9 cellular contexts compared by ENCODE assay signal in genomic region chr10:124732931-124733536, GRCh38. TPM values are rescaled to one million over a fixed set of nuclear protein-coding genes. Genes with fewer than 3 reads are reported as not detected.
DNase-seq lines count a peak whose midpoint lies in the region; ATAC-seq, FAIRE-seq and TF ChIP-seq lines count a peak whose summit lies in the region.
"Had no signal": no experiment of that assay in that cellular context is flagged by ENCODE, and none has a peak within 500 bp of the region (broad histone marks: within the 10 kb centered on the region; RNA-seq: fewer than 3 reads in every experiment).

No MANE protein-coding gene starts in this region.

- peaks cover 3 to 32% of the 10 kb centered on the region in 2 experiments; a peak in 2 of 4 replicates for H3K79me1 ChIP-seq in IMR-90 (ENCODE audit: low read depth in 1 of 2, low read length in 2 of 2)

- H2BK5ac ChIP-seq in IMR-90 (ENCODE audit: low read depth, low read length, poor library complexity, severe bottlenecking) = no peak overlapping the region

- H4K8ac ChIP-seq in IMR-90 (ENCODE audit: low read depth in 2 of 2, low read length in 2 of 2) = no peak overlapping the region; a peak in 1 of 4 replicates

- WGBS in IMR-90 (ENCODE audit: extremely low coverage in 2 of 2, insufficient read length in 1 of 2), 2 experiments = 74% methylated on average over 5 of the region's 14 CpGs; no CpG with 5 or more reads in 1 of the 2 experiments

- no peak overlapping the region for H4K91ac ChIP-seq in IMR-90 (ENCODE audit: insufficient read depth, low read depth, low read length)

- H3K4me1 ChIP-seq in IMR-90 (ENCODE audit: control insufficient read depth, insufficient read depth, low read length) (peaks cover 21% of the 10 kb centered on the region), kidney (ENCODE audit: control insufficient read depth in 1 of 2, insufficient read depth in 1 of 2, low read depth in 1 of 2, low read length in 2 of 2) (peaks cover 86 to 89% of the 10 kb centered on the region in 2 donors)

- H2AK9ac ChIP-seq in IMR-90 (replicated peaks; ENCODE audit: low read depth, low read length, poor library complexity) = peak overlapping the region; percentile 7

- DNase-seq in activated T-cell treated with anti-CD3 and anti-CD28 coated beads for 24 hours (ENCODE audit: low read depth) (peak; percentile 58), activated T-cell treated with anti-CD3 and anti-CD28 coated beads for 4 hours (no peak), IMR-90 (peak; percentile 43), kidney (peak; percentile 88), COLO829 (ENCODE audit: low spot score) (no peak), NOMO-1 treated with DMSO at 0.1 percent for 48 hours (lab: John Stamatoyannopoulos, UW; ENCODE audit: unreplicated experiment) (no peak)
- peak; percentile 53 to 75 for DNase-seq in activated naive CD4-positive, alpha-beta T cell treated with anti-CD3 and anti-CD28 coated beads, Interleukin-2, amount 50 U/mL, for 72 hours (ENCODE audit: low spot score in 2 of 2)
- DNase-seq in stimulated activated naive CD4-positive, alpha-beta T cell treated with Interleukin-2 at 50 U/mL for 16 hours (lab: John Stamatoyannopoulos, UW) = peak; percentile 81

- BruUV-seq in IMR-90 (replicated peaks; lab: Mats Ljungman, UMichigan) = no TSS peak

- H2BK120ac ChIP-seq in IMR-90 (ENCODE audit: low read depth, low read length) = no peak overlapping the region

- peak overlapping the region; percentile 8 to 85 for H3K27ac Mint-ChIP-seq in activated naive CD4-positive, alpha-beta T cell treated with anti-CD3 and anti-CD28 coated beads, Interleukin-2, amount 50 U/mL, for 72 hours

- H3K18ac ChIP-seq in IMR-90 (ENCODE audit: low read depth, low read length) = no peak overlapping the region

- no peak for TF ChIP-seq POLR2A in IMR-90 (IDR thresholded peaks at IDR 0.05; ENCODE audit: low read depth, low read length)

- H3K56ac ChIP-seq in IMR-90 (ENCODE audit: extremely low read depth, insufficient read depth, low read length) = no peak overlapping the region

- CTCF ChIA-PET in IMR-90 (lab: Yijun Ruan, JAX) = interaction anchor here (0.6 to 0.7 kb wide), 2 partner anchors 13 to 138 kb away, joined by 3 read pairs; no protein-coding TSS in a partner anchor

- POLR2A ChIA-PET in IMR-90 (lab: Charles Lee; ENCODE audit: unreplicated experiment) = no interaction called here

- no peak overlapping the region for H4K5ac ChIP-seq in IMR-90 (ENCODE audit: low read depth, low read length)

- peaks cover 4 to 11% of the 10 kb centered on the region in 2 donors for H3K36me3 Mint-ChIP-seq in activated naive CD4-positive, alpha-beta T cell treated with anti-CD3 and anti-CD28 coated beads, Interleukin-2, amount 50 U/mL, for 72 hours

- H2AK5ac ChIP-seq in IMR-90 (ENCODE audit: low read depth, low read length) = no peak overlapping the region

- no peak overlapping the region for H3K14ac ChIP-seq in IMR-90 (replicated peaks; ENCODE audit: low read depth, low read length)

- no peak for TF ChIP-seq CTCF in IMR-90 (conservative IDR thresholded peaks at IDR 0.05; ENCODE audit: low read depth, low read length)
- TF ChIP-seq CTCF in kidney (IDR thresholded peaks at IDR 0.05; ENCODE audit: borderline replicate concordance, extremely low read depth, insufficient read depth) = no peak

- H3K9me3 ChIP-seq in IMR-90 (ENCODE audit: control insufficient read depth, insufficient read depth, low read length) (no peaks in the 10 kb centered on the region), kidney (ENCODE audit: control insufficient read depth in 1 of 2, low read length in 2 of 2) (no peaks in the 10 kb centered on the region)

- H2BK20ac ChIP-seq in IMR-90 (ENCODE audit: low read depth, low read length) = no peak overlapping the region

- ATAC-seq in IMR-90 (ENCODE audit: low read depth) = 0 out of 2 replicates have a peak, but pooled peaks have one; percentile 22
- peak; percentile 71 to 83 for ATAC-seq in activated naive CD4-positive, alpha-beta T cell treated with anti-CD3 and anti-CD28 coated beads, Interleukin-2, amount 50 U/mL, for 72 hours

- peaks cover 4% of the 10 kb centered on the region; the same call in 1 of the 2 replicates for H3K9me1 ChIP-seq in IMR-90 (ENCODE audit: insufficient read depth, low read length)

- H3K36me3 ChIP-seq in IMR-90 (ENCODE audit: control insufficient read depth, insufficient read depth, low read length) = 0 out of 2 replicates have a peak, but pooled peaks cover 1% of the 10 kb centered on the region
- H3K36me3 ChIP-seq in kidney (ENCODE audit: control insufficient read depth in 1 of 2, insufficient read depth in 2 of 2, low read length in 2 of 2) = peaks cover 0 to 3% of the 10 kb centered on the region in 2 donors

- in situ Hi-C loops in IMR-90 (cut with MboI; ENCODE audit: low sequenced_read_pairs) = no loop called here

- H3K9ac ChIP-seq in IMR-90 (ENCODE audit: low read depth, low read length) (no peak overlapping the region), kidney (ENCODE audit: low read length in 2 of 2) (peak overlapping the region; percentile 41 to 72)

- dilution Hi-C loops in IMR-90 (cut with HindIII; ENCODE audit: low sequenced_read_pairs, unreplicated experiment) = no loop called here

- TF ChIP-seq RAD21 in IMR-90 (IDR thresholded peaks at IDR 0.05; ENCODE audit: low read length) = no peak

- intact Hi-C loops in IMR-90 (cut with micrococcal nuclease) = no loop called here
- intact Hi-C loops in kidney (cut with DNase I) = no loop called here

- peaks cover 17% of the 10 kb centered on the region for H4K20me1 ChIP-seq in IMR-90 (ENCODE audit: insufficient read depth, low read length)

- H2AFZ ChIP-seq in IMR-90 (replicated peaks; ENCODE audit: low read length, poor library complexity) = peak overlapping the region; percentile 6

- H3K4me3 ChIP-seq in IMR-90 (ENCODE audit: insufficient read depth, low read depth, low read length) = no peak overlapping the region
- H3K4me3 ChIP-seq in kidney (ENCODE audit: low read length in 2 of 2) = peak overlapping the region in 1 of 2 donors; percentile 18

- no peak overlapping the region for H3K27ac ChIP-seq in IMR-90 (ENCODE audit: insufficient read depth, low read length)
- H3K27ac ChIP-seq in kidney (ENCODE audit: low read depth in 2 of 2, low read length in 2 of 2) = peak overlapping the region; percentile 86 to 95

- H3K23ac ChIP-seq in IMR-90 (ENCODE audit: low read depth, low read length) = no peak overlapping the region

- no peak overlapping the region for H3K4me2 ChIP-seq in IMR-90 (ENCODE audit: low read depth, low read length)

- FAIRE-seq in kidney (lab: Jason Lieb, UNC) = no peak
- FAIRE-seq: A204.1 had no signal

- no peaks in the 10 kb centered on the region for H3K9me3 Mint-ChIP-seq in activated naive CD4-positive, alpha-beta T cell treated with anti-CD3 and anti-CD28 coated beads, Interleukin-2, amount 50 U/mL, for 72 hours

- H3K4ac ChIP-seq in IMR-90 (ENCODE audit: low read depth, low read length) = no peak overlapping the region

- no peak overlapping the region for H2BK15ac ChIP-seq in IMR-90 (ENCODE audit: low read depth, low read length)

- H3K27me3 ChIP-seq in IMR-90 (ENCODE audit: control insufficient read depth, insufficient read depth, low read length) = no peaks in the 10 kb centered on the region

TF ChIP-seq in IMR-90, 13 proteins besides CTCF, POLR2A, EP300 and RAD21:
- TF ChIP-seq USF2 (IDR thresholded peaks at IDR 0.05; ENCODE audit: low read depth, low read length) (peak; percentile 77), MXI1 (IDR thresholded peaks at IDR 0.05; ENCODE audit: borderline replicate concordance, low read depth, low read length) (no peak), MAFK (IDR thresholded peaks at IDR 0.05; ENCODE audit: low read depth, low read length) (no peak), BHLHE40 (IDR thresholded peaks at IDR 0.05; ENCODE audit: low read depth, low read length) (peak; percentile 15; the same call in 1 of the 2 replicates)

RNA-seq across cellular contexts. Expression of gene FAM53B, which starts 11.1 kb away (rescaled TPM):
- 5.3 and 5.7 TPM in 2 replicates for total RNA-seq in IMR-90 (2012; rRNA removed)
- polyA plus RNA-seq in IMR-90 (2012; rRNA removed) = 3.8 and 5.0 TPM in 2 replicates
- polyA plus RNA-seq in IMR-90 (2012; cell fraction: cytosol; rRNA removed) = 2.5 and 4.1 TPM in 2 replicates
- polyA plus RNA-seq in IMR-90 (2012; cell fraction: nucleus; rRNA removed; ENCODE audit: low replicate concordance) = 7.0 and 12.4 TPM in 2 replicates
- total RNA-seq in activated naive CD4-positive, alpha-beta T cell treated with anti-CD3 and anti-CD28 coated beads, Interleukin-2, amount 50 U/mL, for 72 hours = 10 to 100 TPM in 1 of 2 donors, 1 to 10 TPM in 1; 6.1 to 11.8 TPM
- total RNA-seq in kidney = 30.0 TPM
- polyA plus RNA-seq in kidney (ENCODE audit: insufficient read depth, low read depth, low replicate concordance) = 11.8 TPM

RNA-seq across cellular contexts. Expression of gene EEF1AKMT2, which starts 58.7 kb away (rescaled TPM):
- total RNA-seq in IMR-90 (2012; rRNA removed) (9.7 and 22.8 TPM in 2 replicates), kidney (18.0 TPM)
- polyA plus RNA-seq in IMR-90 (2012; rRNA removed) (9.5 and 12.7 TPM in 2 replicates), kidney (ENCODE audit: insufficient read depth, low read depth, low replicate concordance) (20.5 TPM)
- 3.4 and 3.9 TPM in 2 replicates for polyA plus RNA-seq in IMR-90 (2012; cell fraction: cytosol; rRNA removed)
- 1.3 and 13.1 TPM in 2 replicates for polyA plus RNA-seq in IMR-90 (2012; cell fraction: nucleus; rRNA removed; ENCODE audit: low replicate concordance)
- total RNA-seq in activated naive CD4-positive, alpha-beta T cell treated with anti-CD3 and anti-CD28 coated beads, Interleukin-2, amount 50 U/mL, for 72 hours = 10 to 100 TPM in 1 of 2 donors, 1 to 10 TPM in 1; 1.1 to 27.7 TPM

Comparison
In these comparisons a context has a peak if more than half of its experiments do, and no peak if none do; other contexts are left out.
1. DNase-seq: peak in activated T-cell treated with anti-CD3 and anti-CD28 coated beads for 24 hours (single experiment), IMR-90 (single experiment), activated naive CD4-positive, alpha-beta T cell treated with anti-CD3 and anti-CD28 coated beads, Interleukin-2, amount 50 U/mL, for 72 hours (2 of 2), kidney (single experiment) and stimulated activated naive CD4-positive, alpha-beta T cell treated with Interleukin-2 at 50 U/mL for 16 hours (single experiment); none in activated T-cell treated with anti-CD3 and anti-CD28 coated beads for 4 hours (single experiment), COLO829 (single experiment) and NOMO-1 treated with DMSO at 0.1 percent for 48 hours (single experiment).